In the genomic region with DNA sequence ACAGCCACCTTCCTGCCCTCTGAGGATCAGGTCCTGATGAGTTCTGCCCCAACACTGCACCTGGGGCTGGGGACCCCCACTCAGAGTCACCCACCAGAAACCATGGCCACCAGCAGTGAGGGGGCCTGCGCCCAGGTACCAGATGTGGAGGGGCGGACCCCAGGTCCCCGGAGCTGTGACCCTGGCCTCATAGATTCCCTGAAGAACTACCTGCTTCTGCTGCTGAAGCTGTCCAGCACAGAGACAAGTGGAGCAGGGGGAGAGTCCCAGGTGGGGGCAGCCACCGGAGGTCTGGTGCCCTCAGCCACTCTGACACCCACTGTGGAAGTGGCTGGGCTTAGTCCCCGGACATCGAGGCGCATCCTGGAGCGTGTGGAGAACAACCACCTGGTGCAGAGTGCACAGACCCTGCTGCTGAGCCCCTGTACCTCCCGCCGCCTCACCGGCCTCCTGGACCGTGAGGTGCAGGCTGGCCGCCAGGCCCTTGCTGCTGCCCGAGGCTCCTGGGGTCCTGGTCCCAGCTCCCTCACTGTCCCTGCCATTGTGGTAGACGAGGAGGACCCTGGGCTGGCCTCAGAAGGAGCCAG, we compare ENCODE assay signal across 21 cellular contexts. TPM values are rescaled to one million over a fixed set of nuclear protein-coding genes. Genes with fewer than 3 reads are reported as not detected.
"Had no signal": no experiment of that assay in that cellular context is flagged by ENCODE, and none has a peak within 500 bp of the region (broad histone marks: within the 10 kb centered on the region; RNA-seq: fewer than 3 reads in every experiment).

No MANE protein-coding gene starts in this region.

- H3K36me3 ChIP-seq: vagina had no signal

- H3K4me3 Mint-ChIP-seq: activated CD4-positive, alpha-beta memory T cell treated with anti-CD3 and anti-CD28 coated beads for 36 hours; activated naive CD4-positive, alpha-beta T cell treated with anti-CD3 and anti-CD28 coated beads, Interleukin-2, amount 10 ng/mL, durations not matched to agents 7 days and 5 days; brain; memory B cell; nephron progenitor cell; T-helper 17 cell; type B pancreatic cell had no signal

- H3K27ac Mint-ChIP-seq: activated CD4-positive, alpha-beta memory T cell treated with anti-CD3 and anti-CD28 coated beads for 36 hours; activated naive CD4-positive, alpha-beta T cell treated with anti-CD3 and anti-CD28 coated beads, Interleukin-2, amount 10 ng/mL, durations not matched to agents 7 days and 5 days; brain; memory B cell; nephron progenitor cell; T-helper 17 cell; type B pancreatic cell had no signal

- ATAC-seq: T-helper 17 cell had no signal

- H3K27ac ChIP-seq: foreskin keratinocyte, testis, vagina had no signal

- H3K9me3 ChIP-seq: testis, vagina had no signal

- H3K27me3 ChIP-seq: foreskin keratinocyte, testis, vagina had no signal

- H3K4me3 ChIP-seq: skin epidermis, testis, vagina had no signal

- H3K4me1 Mint-ChIP-seq: activated naive CD4-positive, alpha-beta T cell treated with anti-CD3 and anti-CD28 coated beads, Interleukin-2, amount 10 ng/mL, durations not matched to agents 7 days and 5 days; memory B cell had no signal

- H3K36me3 Mint-ChIP-seq: activated CD4-positive, alpha-beta memory T cell treated with anti-CD3 and anti-CD28 coated beads for 36 hours; activated naive CD4-positive, alpha-beta T cell treated with anti-CD3 and anti-CD28 coated beads, Interleukin-2, amount 10 ng/mL, durations not matched to agents 7 days and 5 days; brain; memory B cell had no signal

- DNase-seq: activated CD4-positive, alpha-beta memory T cell treated with anti-CD3 and anti-CD28 coated beads for 36 hours; activated CD4-positive, alpha-beta T cell treated with anti-CD3 and anti-CD28 coated beads for 48 hours; activated effector memory CD4-positive, alpha-beta T cell treated with Interleukin-2 at 50 U/mL for 16 hours; activated naive CD4-positive, alpha-beta T cell treated with anti-CD3 and anti-CD28 coated beads, Interleukin-2, amount 10 ng/mL, durations not matched to agents 7 days and 5 days; anterior cingulate cortex; dermis blood vessel endothelial cell; effector CD8-positive, alpha-beta T cell; erythroblast; foreskin keratinocyte; nephron progenitor cell; occipital lobe; stimulated activated CD4-positive, alpha-beta T cell treated with anti-CD3 and anti-CD28 coated beads, Interleukin-1b, Interleukin-23, amount 100 ng/mL, for 48 hours; SW 1271; T-helper 17 cell; testis had no signal

- H3K9me3 Mint-ChIP-seq: activated CD4-positive, alpha-beta memory T cell treated with anti-CD3 and anti-CD28 coated beads for 36 hours; activated naive CD4-positive, alpha-beta T cell treated with anti-CD3 and anti-CD28 coated beads, Interleukin-2, amount 10 ng/mL, durations not matched to agents 7 days and 5 days; brain; memory B cell; nephron progenitor cell; type B pancreatic cell had no signal

- H3K4me1 ChIP-seq: testis, vagina had no signal

- H3K27me3 Mint-ChIP-seq: activated CD4-positive, alpha-beta memory T cell treated with anti-CD3 and anti-CD28 coated beads for 36 hours; activated naive CD4-positive, alpha-beta T cell treated with anti-CD3 and anti-CD28 coated beads, Interleukin-2, amount 10 ng/mL, durations not matched to agents 7 days and 5 days; brain; T-helper 17 cell; type B pancreatic cell had no signal

RNA-seq across cellular contexts. Expression of a gene that starts 27.0 kb away (rescaled TPM):
- total RNA-seq: activated CD4-positive, alpha-beta memory T cell treated with anti-CD3 and anti-CD28 coated beads for 36 hours; dermis blood vessel endothelial cell; foreskin keratinocyte; lower leg skin; occipital lobe; T-helper 17 cell; vagina had no signal
